Comparison of ENCODE assay signal across 33 cellular contexts in the genomic region with DNA sequence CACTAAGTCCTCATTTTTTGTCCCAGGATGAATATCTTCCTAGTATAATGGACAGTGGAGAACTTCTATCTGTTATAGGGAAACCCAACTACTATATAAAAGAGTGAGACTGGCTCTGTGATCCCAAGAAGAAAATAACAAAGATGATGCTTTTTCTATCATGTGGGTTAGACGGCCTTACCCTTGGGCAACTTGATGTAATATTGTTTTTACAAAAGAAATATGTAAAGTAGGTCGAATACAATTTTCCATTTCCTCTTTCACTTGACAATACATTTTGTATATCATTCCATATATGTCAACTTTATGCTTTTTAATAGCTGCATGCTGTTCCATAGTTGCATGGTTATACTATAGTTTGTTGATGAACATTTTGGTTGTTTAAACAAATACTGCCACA.
"Had no signal": no experiment of that assay in that cellular context is flagged by ENCODE, and none has a peak within 500 bp of the region (broad histone marks: within the 10 kb centered on the region; RNA-seq: fewer than 3 reads in every experiment).

No MANE protein-coding gene starts in this region.

- H3K4me3 Mint-ChIP-seq: activated CD4-positive, alpha-beta memory T cell treated with anti-CD3 and anti-CD28 coated beads for 36 hours; activated CD4-positive, alpha-beta T cell treated with anti-CD3 and anti-CD28 coated beads, Interleukin-2, amount 10 ng/mL, durations not matched to agents 24 days and 14 days; activated CD8-positive, alpha-beta T cell treated with anti-CD3 and anti-CD28 coated beads for 36 hours; activated naive CD4-positive, alpha-beta T cell treated with anti-CD3 and anti-CD28 coated beads, Interleukin-2, amount 10 ng/mL, durations not matched to agents 7 days and 5 days; activated naive CD4-positive, alpha-beta T cell treated with anti-CD3 and anti-CD28 coated beads, Interleukin-2, amount 50 U/mL, for 24 hours; activated naive CD8-positive, alpha-beta T cell; activated naive CD8-positive, alpha-beta T cell treated with anti-CD3 and anti-CD28 coated beads, Interleukin-2, amount 10 ng/mL, durations not matched to agents 7 days and 5 days; activated naive CD8-positive, alpha-beta T cell treated with anti-CD3 and anti-CD28 coated beads, Interleukin-2, amount 50 U/mL, for 24 hours; activated T-cell treated with anti-CD3 and anti-CD28 coated beads, Interleukin-2, amount 50 U/mL, for 24 hours; brain; central memory CD8-positive, alpha-beta T cell; T-cell; T-helper 17 cell had no signal

- H3K36me3 ChIP-seq: ascending aorta, cardiac muscle cell had no signal

- H3K9me3 ChIP-seq: ascending aorta had no signal

- H3K9me3 Mint-ChIP-seq: activated CD4-positive, alpha-beta memory T cell treated with anti-CD3 and anti-CD28 coated beads for 36 hours; activated CD4-positive, alpha-beta T cell treated with anti-CD3 and anti-CD28 coated beads, Interleukin-2, amount 10 ng/mL, durations not matched to agents 24 days and 14 days; activated CD8-positive, alpha-beta T cell treated with anti-CD3 and anti-CD28 coated beads for 36 hours; activated naive CD4-positive, alpha-beta T cell treated with anti-CD3 and anti-CD28 coated beads, Interleukin-2, amount 10 ng/mL, durations not matched to agents 7 days and 5 days; activated naive CD4-positive, alpha-beta T cell treated with anti-CD3 and anti-CD28 coated beads, Interleukin-2, amount 50 U/mL, for 24 hours; activated naive CD8-positive, alpha-beta T cell treated with anti-CD3 and anti-CD28 coated beads, Interleukin-2, amount 10 ng/mL, durations not matched to agents 7 days and 5 days; activated naive CD8-positive, alpha-beta T cell treated with anti-CD3 and anti-CD28 coated beads, Interleukin-2, amount 50 U/mL, for 24 hours; activated T-cell treated with anti-CD3 and anti-CD28 coated beads, Interleukin-2, amount 50 U/mL, for 24 hours; activated T-helper 2 cell treated with anti-CD3 and anti-CD28 coated beads, Interferon-gamma antibody, Interleukin-2, Interleukin-4, amounts not matched to agents 10 μg/mL and 5 μg/mL and 100 μg/mL, durations not matched to agents 14 hours and 24 hours and 36 hours; brain; central memory CD8-positive, alpha-beta T cell; T-cell had no signal

- H3K27ac ChIP-seq: ascending aorta, cardiac muscle cell, VCaP had no signal

- H3K27me3 Mint-ChIP-seq: activated B cell treated with CpG ODN at 0.5 μM for 24 hours; activated CD8-positive, alpha-beta T cell treated with anti-CD3 and anti-CD28 coated beads for 36 hours; central memory CD8-positive, alpha-beta T cell; T-helper 17 cell had no signal

- H3K36me3 Mint-ChIP-seq: activated CD4-positive, alpha-beta memory T cell treated with anti-CD3 and anti-CD28 coated beads for 36 hours; activated naive CD4-positive, alpha-beta T cell treated with anti-CD3 and anti-CD28 coated beads, Interleukin-2, amount 10 ng/mL, durations not matched to agents 7 days and 5 days; activated naive CD4-positive, alpha-beta T cell treated with anti-CD3 and anti-CD28 coated beads, Interleukin-2, amount 50 U/mL, for 24 hours; activated naive CD8-positive, alpha-beta T cell; activated naive CD8-positive, alpha-beta T cell treated with anti-CD3 and anti-CD28 coated beads, Interleukin-2, amount 10 ng/mL, durations not matched to agents 7 days and 5 days; brain; T-cell had no signal

- ATAC-seq: activated CD8-positive, alpha-beta T cell treated with anti-CD3 and anti-CD28 coated beads for 36 hours; activated naive CD8-positive, alpha-beta T cell treated with anti-CD3 and anti-CD28 coated beads, Interleukin-2, amount 50 U/mL, for 24 hours; T-cell; T-helper 17 cell had no signal

- H3K4me1 Mint-ChIP-seq: activated CD4-positive, alpha-beta T cell treated with anti-CD3 and anti-CD28 coated beads, Interleukin-2, amount 10 ng/mL, durations not matched to agents 24 days and 14 days; activated naive CD4-positive, alpha-beta T cell treated with anti-CD3 and anti-CD28 coated beads, Interleukin-2, amount 10 ng/mL, durations not matched to agents 7 days and 5 days; activated naive CD4-positive, alpha-beta T cell treated with anti-CD3 and anti-CD28 coated beads, Interleukin-2, amount 50 U/mL, for 24 hours; activated naive CD8-positive, alpha-beta T cell treated with anti-CD3 and anti-CD28 coated beads, Interleukin-2, amount 10 ng/mL, durations not matched to agents 7 days and 5 days; activated naive CD8-positive, alpha-beta T cell treated with anti-CD3 and anti-CD28 coated beads, Interleukin-2, amount 50 U/mL, for 24 hours; brain; central memory CD8-positive, alpha-beta T cell; T-cell; T-helper 17 cell had no signal

- FAIRE-seq: bronchial epithelial cell, TTC549 had no signal

- DNase-seq: activated B cell treated with CpG ODN at 0.5 μM for 24 hours; activated CD4-positive, alpha-beta memory T cell treated with anti-CD3 and anti-CD28 coated beads for 36 hours; activated CD4-positive, alpha-beta T cell treated with anti-CD3 and anti-CD28 coated beads for 4 hours; activated CD4-positive, alpha-beta T cell treated with anti-CD3 and anti-CD28 coated beads, Interleukin-2, amount 10 ng/mL, durations not matched to agents 24 days and 14 days; activated CD4-positive, alpha-beta T cell treated with anti-CD3 and anti-CD28 coated beads, Interleukin-2, amount 50 U/mL, for 1 hour; activated CD4-positive, alpha-beta T cell treated with anti-CD3 and anti-CD28 coated beads, Interleukin-2, amount 50 U/mL, for 4 hours; activated CD4-positive, CD25-positive, alpha-beta regulatory T cell treated with anti-CD3 and anti-CD28 coated beads, Interleukin-2, amount 50 U/mL, for 72 hours; activated CD8-positive, alpha-beta memory T cell treated with anti-CD3 and anti-CD28 coated beads, Interleukin-2, amount 50 U/mL, for 48 hours; activated CD8-positive, alpha-beta T cell treated with anti-CD3 and anti-CD28 coated beads for 36 hours; activated effector memory CD4-positive, alpha-beta T cell treated with Interleukin-2 at 50 U/mL for 16 hours; activated gamma-delta T cell; activated naive CD4-positive, alpha-beta T cell treated with anti-CD3 and anti-CD28 coated beads, Interleukin-2, amount 10 ng/mL, durations not matched to agents 7 days and 5 days; activated naive CD4-positive, alpha-beta T cell treated with Interleukin-2 at 50 U/mL for 16 hours; activated naive CD8-positive, alpha-beta T cell treated with anti-CD3 and anti-CD28 coated beads, Interleukin-2, amount 10 ng/mL, durations not matched to agents 7 days and 5 days; activated naive CD8-positive, alpha-beta T cell treated with anti-CD3 and anti-CD28 coated beads, Interleukin-2, amount 50 U/mL, for 24 hours; activated T-cell treated with anti-CD3 and anti-CD28 coated beads, Interleukin-2, amount 50 U/mL, for 24 hours; activated T-cell treated with anti-CD3 and anti-CD28 coated beads, Interleukin-2, amount 50 U/mL, for 48 hours; amygdala; anterior cingulate cortex; caudate nucleus; cerebellar nuclear complex; T-cell; T-helper 17 cell had no signal

- H3K27ac Mint-ChIP-seq: activated CD4-positive, alpha-beta memory T cell treated with anti-CD3 and anti-CD28 coated beads for 36 hours; activated CD4-positive, alpha-beta T cell treated with anti-CD3 and anti-CD28 coated beads, Interleukin-2, amount 10 ng/mL, durations not matched to agents 24 days and 14 days; activated CD8-positive, alpha-beta T cell treated with anti-CD3 and anti-CD28 coated beads for 36 hours; activated naive CD4-positive, alpha-beta T cell treated with anti-CD3 and anti-CD28 coated beads, Interleukin-2, amount 10 ng/mL, durations not matched to agents 7 days and 5 days; activated naive CD4-positive, alpha-beta T cell treated with anti-CD3 and anti-CD28 coated beads, Interleukin-2, amount 50 U/mL, for 24 hours; activated naive CD8-positive, alpha-beta T cell; activated naive CD8-positive, alpha-beta T cell treated with anti-CD3 and anti-CD28 coated beads, Interleukin-2, amount 10 ng/mL, durations not matched to agents 7 days and 5 days; activated naive CD8-positive, alpha-beta T cell treated with anti-CD3 and anti-CD28 coated beads, Interleukin-2, amount 50 U/mL, for 24 hours; activated T-cell treated with anti-CD3 and anti-CD28 coated beads, Interleukin-2, amount 50 U/mL, for 24 hours; activated T-helper 2 cell treated with anti-CD3 and anti-CD28 coated beads, Interferon-gamma antibody, Interleukin-2, Interleukin-4, amounts not matched to agents 10 μg/mL and 5 μg/mL and 100 μg/mL, durations not matched to agents 14 hours and 24 hours and 36 hours; brain; T-cell; T-helper 17 cell had no signal

- H3K27me3 ChIP-seq: ascending aorta, cardiac muscle cell had no signal

- H3K4me3 ChIP-seq: ascending aorta, cardiac muscle cell had no signal
